ENCODE assay signal across 20 cellular contexts in the genomic region with DNA sequence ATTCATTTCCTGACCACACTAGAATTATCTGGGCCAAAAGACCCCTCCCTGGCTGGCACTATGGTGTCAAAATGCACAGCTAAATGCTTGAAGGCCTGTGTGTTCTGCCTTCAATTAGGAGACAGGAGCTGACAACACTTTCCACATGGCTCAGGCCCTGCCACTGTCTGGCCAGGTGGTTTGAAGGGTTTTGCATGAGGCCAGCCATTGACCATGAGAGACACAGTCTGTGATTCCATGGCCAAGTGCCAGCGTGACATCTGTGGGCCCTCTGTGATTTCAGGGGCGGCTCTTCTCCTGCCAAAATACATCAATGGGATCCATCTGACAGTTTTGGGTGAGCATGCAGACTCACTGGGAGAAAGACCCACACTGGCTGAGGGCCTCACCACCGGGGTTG. TPM values are rescaled to one million over a fixed set of nuclear protein-coding genes. Genes with fewer than 3 reads are reported as not detected.
A peak's percentile ranks its signal among the peaks of the same experiment; 100 is the strongest.
DNase-seq lines count a peak whose midpoint lies in the region; ATAC-seq and TF ChIP-seq lines count a peak whose summit lies in the region.
"Had no signal": no experiment of that assay in that cellular context is flagged by ENCODE, and none has a peak within 500 bp of the region (broad histone marks: within the 10 kb centered on the region; RNA-seq: fewer than 3 reads in every experiment).

No MANE protein-coding gene starts in this region.

- no peak overlapping the region for H3K27ac Mint-ChIP-seq in natural killer cell treated with Interleukin-12 subunit alpha and Interleukin-12 subunit beta and Interleukin-15 and Interleukin-18, amount 100 ng/mL, for 72 hours
- no peak overlapping the region for H3K27ac Mint-ChIP-seq in natural killer cell
- H3K27ac Mint-ChIP-seq: H9; HFFc6; T-helper 1 cell treated with Interleukin-12 subunit alpha and Interleukin-12 subunit beta and Interleukin-4 antibody, amounts not matched to agents 30 μg/mL and 1 μg/mL, for 36 hours had no signal

- DNase-seq in natural killer cell treated with Interleukin-12 subunit alpha and Interleukin-12 subunit beta and Interleukin-15 and Interleukin-18, amount 100 ng/mL, for 72 hours (ENCODE audit: low spot score) = peak; percentile 48
- no peak for DNase-seq in natural killer cell
- peak; percentile 71 to 95 for DNase-seq in NCI-H446 (lab: John Stamatoyannopoulos, UW)
- peak; percentile 83 for DNase-seq in cerebellum (ENCODE audit: low spot score)
- no peak for DNase-seq in SKM-1 (lab: John Stamatoyannopoulos, UW; ENCODE audit: unreplicated experiment)
- DNase-seq in lower leg skin (ENCODE audit: low spot score in 2 of 2) = no peak
- no peak for DNase-seq in NCI-H2107 treated with DMSO at 0.1 percent for 48 hours (lab: John Stamatoyannopoulos, UW; ENCODE audit: unreplicated experiment)
- DNase-seq: BE2C, DMS79 treated with DMSO at 0.1 percent for 48 hours, GM23248, H9, HFFc6, Kasumi-1, NCI-H1436, NCI-H2029, NCI-H748 treated with DMSO at 0.1 percent for 48 hours had no signal

- no peaks in the 10 kb centered on the region for H3K9me3 Mint-ChIP-seq in natural killer cell treated with Interleukin-12 subunit alpha and Interleukin-12 subunit beta and Interleukin-15 and Interleukin-18, amount 100 ng/mL, for 72 hours
- no peaks in the 10 kb centered on the region for H3K9me3 Mint-ChIP-seq in natural killer cell
- H3K9me3 Mint-ChIP-seq: HFFc6; T-helper 1 cell treated with Interleukin-12 subunit alpha and Interleukin-12 subunit beta and Interleukin-4 antibody, amounts not matched to agents 30 μg/mL and 1 μg/mL, for 36 hours had no signal

- ATAC-seq in natural killer cell treated with Interleukin-12 subunit alpha and Interleukin-12 subunit beta and Interleukin-15 and Interleukin-18, amount 100 ng/mL, for 72 hours = peak in 1 of 2 donors; percentile 49
- ATAC-seq in natural killer cell = no peak
- ATAC-seq: GM12878, Panc1 had no signal

- intact Hi-C loops in natural killer cell (cut with micrococcal nuclease) (no loop called here), lower leg skin (cut with DNase I; ENCODE audit: low total_unique reads) (no loop called here)

- H3K4me1 Mint-ChIP-seq in natural killer cell treated with Interleukin-12 subunit alpha and Interleukin-12 subunit beta and Interleukin-15 and Interleukin-18, amount 100 ng/mL, for 72 hours (ENCODE audit: low read depth in 2 of 2) = no peaks in the 10 kb centered on the region
- H3K4me1 Mint-ChIP-seq in natural killer cell = no peaks in the 10 kb centered on the region

- no peak for TF ChIP-seq CTCF in natural killer cell (IDR thresholded peaks at IDR 0.05)
- no peak for TF ChIP-seq CTCF in lower leg skin (IDR thresholded peaks at IDR 0.05)

- H3K27me3 Mint-ChIP-seq in natural killer cell treated with Interleukin-12 subunit alpha and Interleukin-12 subunit beta and Interleukin-15 and Interleukin-18, amount 100 ng/mL, for 72 hours = peaks cover 13 to 26% of the 10 kb centered on the region in 2 donors
- H3K27me3 Mint-ChIP-seq in natural killer cell (ENCODE audit: low read depth in 2 of 2) = peaks cover 17 to 23% of the 10 kb centered on the region in 2 donors

- H3K4me3 Mint-ChIP-seq in natural killer cell treated with Interleukin-12 subunit alpha and Interleukin-12 subunit beta and Interleukin-15 and Interleukin-18, amount 100 ng/mL, for 72 hours = no peak overlapping the region
- no peak overlapping the region for H3K4me3 Mint-ChIP-seq in natural killer cell
- H3K4me3 Mint-ChIP-seq: H9; HFFc6; T-helper 1 cell treated with Interleukin-12 subunit alpha and Interleukin-12 subunit beta and Interleukin-4 antibody, amounts not matched to agents 30 μg/mL and 1 μg/mL, for 36 hours had no signal

- no peaks in the 10 kb centered on the region for H3K36me3 Mint-ChIP-seq in natural killer cell treated with Interleukin-12 subunit alpha and Interleukin-12 subunit beta and Interleukin-15 and Interleukin-18, amount 100 ng/mL, for 72 hours
- no peaks in the 10 kb centered on the region for H3K36me3 Mint-ChIP-seq in natural killer cell

- no peak overlapping the region for H3K4me3 ChIP-seq in lower leg skin (ENCODE audit: low read depth, poor library complexity, severe bottlenecking)
- H3K4me3 ChIP-seq: GM12878, GM23248, SJCRH30 had no signal

- TF ChIP-seq POLR2A in lower leg skin (IDR thresholded peaks at IDR 0.05) = no peak

- WGBS in lower leg skin, 2 donors = 78 to 86% methylated on average over 3 of the region's 3 CpGs

RNA-seq across cellular contexts. Expression of a gene that starts 20.8 kb away (rescaled TPM):
- under 1 TPM; 0.31 to 0.67 TPM for total RNA-seq in natural killer cell treated with Interleukin-12 subunit alpha and Interleukin-12 subunit beta and Interleukin-15 and Interleukin-18, amount 100 ng/mL, for 72 hours
- total RNA-seq in natural killer cell = 1 to 10 TPM in 1 of 3 donors, under 1 TPM in 2; 0.14 to 1.6 (median 0.43) TPM
- total RNA-seq in cerebellum = 18.3 TPM
- total RNA-seq in lower leg skin = 10 to 100 TPM in 3 of 4 donors, 1 to 10 TPM in 1; 5.8 to 30.7 (median 21.0) TPM

Comparison
In these comparisons a context has a peak if more than half of its experiments do, and no peak if none do; other contexts are left out.
1. DNase-seq: peak in natural killer cell treated with Interleukin-12 subunit alpha and Interleukin-12 subunit beta and Interleukin-15 and Interleukin-18, amount 100 ng/mL, for 72 hours (single experiment), NCI-H446 (2 of 2) and cerebellum (single experiment); none in natural killer cell (single experiment), SKM-1 (single experiment), lower leg skin (0 of 2) and NCI-H2107 treated with DMSO at 0.1 percent for 48 hours (single experiment).